ENCODE assay signal across 1 cellular context in genomic region chr4:123564758-123565346, GRCh38.
A peak's percentile ranks its signal among the peaks of the same experiment; 100 is the strongest.
TF ChIP-seq lines count a peak whose summit lies in the region.

No MANE protein-coding gene starts in this region.

TF ChIP-seq in IMR-90, 13 proteins besides CTCF, POLR2A, EP300 and RAD21:
- peak; percentile 75 for TF ChIP-seq SMC3 (IDR thresholded peaks at IDR 0.05; ENCODE audit: low read depth, low read length)
- no peak for TF ChIP-seq CEBPB (IDR thresholded peaks at IDR 0.05; ENCODE audit: low read depth, low read length)
